In the genomic region with DNA sequence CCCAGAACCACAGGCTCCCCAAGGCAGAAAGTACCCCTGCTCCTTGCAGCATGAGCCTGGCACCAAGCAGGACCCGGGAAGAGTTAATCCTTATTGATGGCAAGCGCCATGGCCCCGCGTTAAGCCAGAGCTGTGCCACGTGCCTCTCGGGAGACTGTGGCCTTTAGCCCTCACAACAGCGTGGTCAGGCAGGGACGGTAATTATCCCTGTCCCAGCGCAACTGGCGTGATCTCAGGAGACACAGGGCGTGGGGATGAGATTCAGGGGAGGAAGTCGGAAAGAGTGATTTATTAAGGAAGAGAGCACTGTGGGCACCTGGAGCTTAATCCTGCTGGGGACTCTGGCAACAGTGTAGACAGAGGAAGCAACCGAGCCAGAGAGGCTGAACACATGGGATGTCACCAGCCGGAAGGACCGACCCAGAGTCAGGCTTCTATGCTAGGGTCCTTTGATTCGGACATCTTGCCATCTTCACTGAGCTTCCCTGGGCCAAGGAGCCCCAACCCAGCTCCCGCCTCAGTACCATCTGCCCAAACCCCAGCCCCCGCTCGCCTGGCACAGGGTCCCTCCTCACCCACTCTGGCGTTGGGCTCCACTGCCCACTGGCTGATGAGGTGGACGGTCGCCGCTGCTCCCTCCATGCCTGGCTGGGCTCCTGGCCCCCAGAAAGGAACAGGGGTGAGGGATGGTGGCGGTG, we compare ENCODE assay signal across 1 cellular context.
TF ChIP-seq lines count a peak whose summit lies in the region.

No MANE protein-coding gene starts in this region.

TF ChIP-seq in HepG2, 621 proteins besides CTCF, POLR2A, EP300 and RAD21:
- TF ChIP-seq, protein P1, sequence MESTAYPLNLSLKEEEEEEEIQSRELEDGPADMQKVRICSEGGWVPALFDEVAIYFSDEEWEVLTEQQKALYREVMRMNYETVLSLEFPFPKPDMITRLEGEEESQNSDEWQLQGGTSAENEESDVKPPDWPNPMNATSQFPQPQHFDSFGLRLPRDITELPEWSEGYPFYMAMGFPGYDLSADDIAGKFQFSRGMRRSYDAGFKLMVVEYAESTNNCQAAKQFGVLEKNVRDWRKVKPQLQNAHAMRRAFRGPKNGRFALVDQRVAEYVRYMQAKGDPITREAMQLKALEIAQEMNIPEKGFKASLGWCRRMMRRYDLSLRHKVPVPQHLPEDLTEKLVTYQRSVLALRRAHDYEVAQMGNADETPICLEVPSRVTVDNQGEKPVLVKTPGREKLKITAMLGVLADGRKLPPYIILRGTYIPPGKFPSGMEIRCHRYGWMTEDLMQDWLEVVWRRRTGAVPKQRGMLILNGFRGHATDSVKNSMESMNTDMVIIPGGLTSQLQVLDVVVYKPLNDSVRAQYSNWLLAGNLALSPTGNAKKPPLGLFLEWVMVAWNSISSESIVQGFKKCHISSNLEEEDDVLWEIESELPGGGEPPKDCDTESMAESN (CRISPR knock-in tag; conservative IDR thresholded peaks at IDR 0.05) = no peak
- TF ChIP-seq ZNF570 (CRISPR knock-in tag; IDR thresholded peaks at IDR 0.05; ENCODE audit: borderline replicate concordance) (no peak), MAFG (CRISPR knock-in tag; IDR thresholded peaks at IDR 0.05) (no peak), AGO2 (optimal IDR thresholded peaks at IDR 0.05; ENCODE audit: low read depth, low read length) (no peak), MNT (IDR thresholded peaks at IDR 0.05) (peak; percentile 73), ZBTB20 (CRISPR knock-in tag; IDR thresholded peaks at IDR 0.05; ENCODE audit: borderline replicate concordance, low read depth) (no peak), NR2F1 (CRISPR knock-in tag; IDR thresholded peaks at IDR 0.05) (no peak), YY1 (IDR thresholded peaks at IDR 0.05; ENCODE audit: insufficient read depth, insufficient replicate concordance, low read depth, low read length) (no peak), ZNF280D (CRISPR knock-in tag; IDR thresholded peaks at IDR 0.05) (no peak), SMAD9 (CRISPR knock-in tag; IDR thresholded peaks at IDR 0.05) (no peak), CERS6 (CRISPR knock-in tag; IDR thresholded peaks at IDR 0.05) (no peak), KDM6A (CRISPR knock-in tag; IDR thresholded peaks at IDR 0.05; ENCODE audit: low read depth) (no peak), ZNF766 (CRISPR knock-in tag; IDR thresholded peaks at IDR 0.05; ENCODE audit: borderline replicate concordance) (no peak), ZNF205 (CRISPR knock-in tag; IDR thresholded peaks at IDR 0.05) (no peak), MYC (CRISPR knock-in tag; IDR thresholded peaks at IDR 0.05; ENCODE audit: borderline replicate concordance) (peak; percentile 37; the same call in 1 of the 2 replicates)
- TF ChIP-seq, protein P2, sequence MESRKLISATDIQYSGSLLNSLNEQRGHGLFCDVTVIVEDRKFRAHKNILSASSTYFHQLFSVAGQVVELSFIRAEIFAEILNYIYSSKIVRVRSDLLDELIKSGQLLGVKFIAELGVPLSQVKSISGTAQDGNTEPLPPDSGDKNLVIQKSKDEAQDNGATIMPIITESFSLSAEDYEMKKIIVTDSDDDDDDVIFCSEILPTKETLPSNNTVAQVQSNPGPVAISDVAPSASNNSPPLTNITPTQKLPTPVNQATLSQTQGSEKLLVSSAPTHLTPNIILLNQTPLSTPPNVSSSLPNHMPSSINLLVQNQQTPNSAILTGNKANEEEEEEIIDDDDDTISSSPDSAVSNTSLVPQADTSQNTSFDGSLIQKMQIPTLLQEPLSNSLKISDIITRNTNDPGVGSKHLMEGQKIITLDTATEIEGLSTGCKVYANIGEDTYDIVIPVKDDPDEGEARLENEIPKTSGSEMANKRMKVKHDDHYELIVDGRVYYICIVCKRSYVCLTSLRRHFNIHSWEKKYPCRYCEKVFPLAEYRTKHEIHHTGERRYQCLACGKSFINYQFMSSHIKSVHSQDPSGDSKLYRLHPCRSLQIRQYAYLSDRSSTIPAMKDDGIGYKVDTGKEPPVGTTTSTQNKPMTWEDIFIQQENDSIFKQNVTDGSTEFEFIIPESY (CRISPR knock-in tag; IDR thresholded peaks at IDR 0.05) = 0 out of 2 replicates have a peak, but pooled peaks have one; percentile 29
